In genomic region chr20:25001323-25001722, GRCh38 we compare ENCODE assay signal across 6 cellular contexts. TPM values are rescaled to one million over a fixed set of nuclear protein-coding genes. Genes with fewer than 3 reads are reported as not detected.
"Had no signal": no experiment of that assay in that cellular context is flagged by ENCODE, and none has a peak within 500 bp of the region (broad histone marks: within the 10 kb centered on the region; RNA-seq: fewer than 3 reads in every experiment).

No MANE protein-coding gene starts in this region.

RNA-seq across cellular contexts. Expression of gene CST7, which starts 52.3 kb away (rescaled TPM):
- total RNA-seq: hepatocyte, kidney epithelial cell, lung microvascular endothelial cell, mammary epithelial cell, mesothelial cell of epicardium had no signal
- polyA plus RNA-seq: hepatocyte, keratinocyte, mammary epithelial cell had no signal
